ENCODE assay signal across 14 cellular contexts in the genomic region with DNA sequence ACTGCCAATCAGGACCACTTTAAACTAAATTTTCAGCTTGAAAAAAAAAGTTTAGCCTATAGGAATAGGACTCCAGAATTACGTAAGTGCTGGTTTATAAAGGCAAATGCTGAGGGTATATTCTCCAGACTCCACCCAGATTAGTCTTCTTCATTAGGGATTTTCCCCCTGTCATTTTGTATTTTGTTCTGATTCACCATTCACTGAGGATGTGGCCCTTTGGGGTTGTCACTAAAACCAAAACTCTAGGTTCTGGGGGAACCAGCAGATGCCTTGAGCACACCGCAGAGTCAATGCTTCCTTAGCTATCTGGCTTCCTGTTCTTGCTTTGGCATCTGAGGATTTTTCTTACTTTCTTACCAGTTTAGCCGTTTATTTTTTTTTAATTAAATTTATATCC. TPM values are rescaled to one million over a fixed set of nuclear protein-coding genes. Genes with fewer than 3 reads are reported as not detected.
DNase-seq lines count a peak whose midpoint lies in the region; ATAC-seq and TF ChIP-seq lines count a peak whose summit lies in the region.
"Had no signal": no experiment of that assay in that cellular context is flagged by ENCODE, and none has a peak within 500 bp of the region (broad histone marks: within the 10 kb centered on the region; RNA-seq: fewer than 3 reads in every experiment).

No MANE protein-coding gene starts in this region.

- H3K36me3 ChIP-seq in gastroesophageal sphincter: no peaks in the 10 kb centered on the region
- H3K36me3 ChIP-seq: suprapubic skin had no signal

- peak; percentile 47 for DNase-seq in GM10266 (ENCODE audit: extremely low spot score)
- no peak for DNase-seq in glutamatergic neuron
- DNase-seq in NCI-H2171 (lab: John Stamatoyannopoulos, UW): no peak
- no peak for DNase-seq in NCI-H1105 treated with DMSO at 0.1 percent for 48 hours (lab: John Stamatoyannopoulos, UW)
- DNase-seq: naive thymus-derived CD4-positive, alpha-beta T cell; NCI-H748 treated with DMSO at 0.1 percent for 48 hours had no signal

- no peak for TF ChIP-seq POLR2A in gastroesophageal sphincter (IDR thresholded peaks at IDR 0.05)

- 79 to 86% methylated on average over 3 of the region's 3 CpGs for WGBS in gastroesophageal sphincter (ENCODE audit: low coverage in 1 of 2), 2 donors

- H3K27ac Mint-ChIP-seq in glutamatergic neuron (ENCODE audit: unreplicated experiment): no peak overlapping the region
- H3K27ac Mint-ChIP-seq: brain; naive thymus-derived CD4-positive, alpha-beta T cell had no signal

- TF ChIP-seq EP300 in gastroesophageal sphincter (IDR thresholded peaks at IDR 0.05): no peak

- no peaks in the 10 kb centered on the region for H3K27me3 ChIP-seq in gastroesophageal sphincter

- H3K4me1 Mint-ChIP-seq in glutamatergic neuron (ENCODE audit: low read depth, unreplicated experiment): peaks cover 5% of the 10 kb centered on the region
- H3K4me1 Mint-ChIP-seq: brain; naive thymus-derived CD4-positive, alpha-beta T cell had no signal

- TF ChIP-seq CTCF in GM10266 (IDR thresholded peaks at IDR 0.05; ENCODE audit: control insufficient read depth, insufficient read depth, low read depth, missing control alignments) (no peak), gastroesophageal sphincter (IDR thresholded peaks at IDR 0.05) (no peak), glutamatergic neuron (IDR thresholded peaks at IDR 0.05; ENCODE audit: partially characterized antibody, unreplicated experiment) (no peak)

- no peaks in the 10 kb centered on the region for H3K9me3 Mint-ChIP-seq in glutamatergic neuron (ENCODE audit: unreplicated experiment)
- H3K9me3 Mint-ChIP-seq: brain had no signal

- H3K9me3 ChIP-seq in gastroesophageal sphincter: peaks cover 0 to under 1% (median 0%) of the 10 kb centered on the region in 3 donors
- H3K9me3 ChIP-seq: suprapubic skin had no signal

- ATAC-seq in GM18907 (IDR thresholded peaks at IDR 0.05; ENCODE audit: unreplicated experiment) (peak; percentile 99), GM21786 (IDR thresholded peaks at IDR 0.05; ENCODE audit: unreplicated experiment) (peak; percentile 97), HG03280 (IDR thresholded peaks at IDR 0.05; ENCODE audit: unreplicated experiment) (peak; percentile 93), gastroesophageal sphincter (no peak)
- ATAC-seq: esophagus mucosa; naive thymus-derived CD4-positive, alpha-beta T cell had no signal

- no peak overlapping the region for H3K27ac ChIP-seq in gastroesophageal sphincter
- H3K27ac ChIP-seq: suprapubic skin had no signal

- no peaks in the 10 kb centered on the region for H3K36me3 Mint-ChIP-seq in glutamatergic neuron (ENCODE audit: unreplicated experiment)
- H3K36me3 Mint-ChIP-seq: brain; naive thymus-derived CD4-positive, alpha-beta T cell had no signal

- no peaks in the 10 kb centered on the region for H3K27me3 Mint-ChIP-seq in glutamatergic neuron (ENCODE audit: unreplicated experiment)
- H3K27me3 Mint-ChIP-seq: brain had no signal

- H3K4me3 Mint-ChIP-seq in glutamatergic neuron (ENCODE audit: unreplicated experiment): no peak overlapping the region
- H3K4me3 Mint-ChIP-seq: brain; naive thymus-derived CD4-positive, alpha-beta T cell had no signal

- no peak overlapping the region for H3K4me3 ChIP-seq in gastroesophageal sphincter
- H3K4me3 ChIP-seq: suprapubic skin had no signal

- no peaks in the 10 kb centered on the region for H3K4me1 ChIP-seq in gastroesophageal sphincter
- H3K4me1 ChIP-seq: suprapubic skin had no signal

RNA-seq across cellular contexts. Expression of gene SCYGR4, which starts 10.5 kb away (rescaled TPM):
- total RNA-seq in gastroesophageal sphincter: under 1 TPM in 1 of 4 donors, not detected in 3; 0.62 TPM
- not detected for total RNA-seq in glutamatergic neuron (ENCODE audit: unreplicated experiment)
- total RNA-seq: esophagus mucosa; G401; naive thymus-derived CD4-positive, alpha-beta T cell had no signal

RNA-seq across cellular contexts. Expression of gene SCYGR3, which starts 13.1 kb away (rescaled TPM):
- total RNA-seq in gastroesophageal sphincter: not detected
- not detected for total RNA-seq in glutamatergic neuron (ENCODE audit: unreplicated experiment)
- total RNA-seq: esophagus mucosa; G401; naive thymus-derived CD4-positive, alpha-beta T cell; suprapubic skin had no signal

RNA-seq across cellular contexts. Expression of gene SCYGR2, which starts 29.1 kb away (rescaled TPM):
- not detected for total RNA-seq in gastroesophageal sphincter
- not detected for total RNA-seq in glutamatergic neuron (ENCODE audit: unreplicated experiment)
- total RNA-seq: esophagus mucosa; G401; naive thymus-derived CD4-positive, alpha-beta T cell had no signal

RNA-seq across cellular contexts. Expression of gene SCYGR5, which starts 38.8 kb away (rescaled TPM):
- not detected for total RNA-seq in gastroesophageal sphincter
- not detected for total RNA-seq in glutamatergic neuron (ENCODE audit: unreplicated experiment)
- total RNA-seq: esophagus mucosa; G401; naive thymus-derived CD4-positive, alpha-beta T cell; suprapubic skin had no signal
